29 cellular contexts compared by ENCODE assay signal in the genomic region with DNA sequence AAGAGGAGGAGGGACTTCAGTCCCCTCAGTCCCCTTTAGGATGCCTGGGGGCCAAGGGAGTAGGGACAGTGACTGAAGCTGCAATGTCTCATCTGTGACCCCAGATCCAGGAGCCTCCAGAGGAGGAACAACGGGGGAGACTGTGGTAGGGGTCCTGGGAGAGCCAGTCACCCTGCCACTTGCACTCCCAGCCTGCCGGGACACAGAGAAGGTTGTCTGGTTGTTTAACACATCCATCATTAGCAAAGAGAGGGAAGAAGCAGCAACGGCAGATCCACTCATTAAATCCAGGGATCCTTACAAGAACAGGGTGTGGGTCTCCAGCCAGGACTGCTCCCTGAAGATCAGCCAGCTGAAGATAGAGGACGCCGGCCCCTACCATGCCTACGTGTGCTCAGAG. TPM values are rescaled to one million over a fixed set of nuclear protein-coding genes. Genes with fewer than 3 reads are reported as not detected.
"Had no signal": no experiment of that assay in that cellular context is flagged by ENCODE, and none has a peak within 500 bp of the region (broad histone marks: within the 10 kb centered on the region; RNA-seq: fewer than 3 reads in every experiment).

No MANE protein-coding gene starts in this region.

- H3K4me3 ChIP-seq: left ventricle myocardium inferior, sigmoid colon, SK-N-MC, smooth muscle cell, tibial nerve had no signal

- FAIRE-seq: endometrium had no signal

- H3K36me3 Mint-ChIP-seq: mesothelial cell of epicardium had no signal

- H3K9me3 ChIP-seq: left ventricle myocardium inferior, sigmoid colon, tibial nerve had no signal

- H3K27ac ChIP-seq: foreskin keratinocyte, left ventricle myocardium inferior, sigmoid colon, SK-N-MC, tibial nerve, VCaP had no signal

- H3K4me2 ChIP-seq: smooth muscle cell had no signal

- H3K4me1 ChIP-seq: left ventricle myocardium inferior, sigmoid colon, tibial nerve had no signal

- H3K36me3 ChIP-seq: left ventricle myocardium inferior, sigmoid colon, tibial nerve had no signal

- H3K27me3 ChIP-seq: foreskin keratinocyte, tibial nerve had no signal

- H3K27ac Mint-ChIP-seq: activated CD4-positive, alpha-beta T cell treated with anti-CD3 and anti-CD28 coated beads, Interleukin-2, amount 10 ng/mL, durations not matched to agents 24 days and 14 days; activated naive CD8-positive, alpha-beta T cell treated with anti-CD3 and anti-CD28 coated beads, Interleukin-2, amount 50 U/mL, for 24 hours; activated T-helper 2 cell treated with anti-CD3 and anti-CD28 coated beads, Interferon-gamma antibody, Interleukin-2, Interleukin-4, amounts not matched to agents 10 μg/mL and 5 μg/mL and 100 μg/mL, durations not matched to agents 14 hours and 24 hours and 36 hours; mesothelial cell of epicardium; T-helper 2 cell treated with Interferon-gamma antibody and Interleukin-4, amounts not matched to agents 5 μg/mL and 100 μg/mL, for 36 hours had no signal

- H3K9me3 Mint-ChIP-seq: activated CD4-positive, alpha-beta T cell treated with anti-CD3 and anti-CD28 coated beads, Interleukin-2, amount 10 ng/mL, durations not matched to agents 24 days and 14 days; activated naive CD8-positive, alpha-beta T cell treated with anti-CD3 and anti-CD28 coated beads, Interleukin-2, amount 50 U/mL, for 24 hours; activated T-helper 2 cell treated with anti-CD3 and anti-CD28 coated beads, Interferon-gamma antibody, Interleukin-2, Interleukin-4, amounts not matched to agents 10 μg/mL and 5 μg/mL and 100 μg/mL, durations not matched to agents 14 hours and 24 hours and 36 hours; mesothelial cell of epicardium; T-helper 2 cell treated with Interferon-gamma antibody and Interleukin-4, amounts not matched to agents 5 μg/mL and 100 μg/mL, for 36 hours had no signal

- H3K4me3 Mint-ChIP-seq: activated CD4-positive, alpha-beta T cell treated with anti-CD3 and anti-CD28 coated beads, Interleukin-2, amount 10 ng/mL, durations not matched to agents 24 days and 14 days; activated naive CD8-positive, alpha-beta T cell treated with anti-CD3 and anti-CD28 coated beads, Interleukin-2, amount 50 U/mL, for 24 hours; mesothelial cell of epicardium; T-helper 2 cell treated with Interferon-gamma antibody and Interleukin-4, amounts not matched to agents 5 μg/mL and 100 μg/mL, for 36 hours had no signal

- H3K27me3 Mint-ChIP-seq: activated naive CD8-positive, alpha-beta T cell treated with anti-CD3 and anti-CD28 coated beads, Interleukin-2, amount 50 U/mL, for 24 hours had no signal

- ATAC-seq: activated CD4-positive, CD25-positive, alpha-beta regulatory T cell treated with anti-CD3 and anti-CD28 coated beads, Interleukin-2, amount 50 U/mL, for 24 hours; activated naive CD8-positive, alpha-beta T cell treated with anti-CD3 and anti-CD28 coated beads, Interleukin-2, amount 50 U/mL, for 24 hours had no signal

- DNase-seq: activated CD4-positive, alpha-beta T cell treated with anti-CD3 and anti-CD28 coated beads, Interleukin-2, amount 10 ng/mL, durations not matched to agents 24 days and 14 days; activated naive CD4-positive, alpha-beta T cell; activated naive CD8-positive, alpha-beta T cell treated with anti-CD3 and anti-CD28 coated beads, Interleukin-2, amount 50 U/mL, for 24 hours; activated T-cell treated with anti-CD3 and anti-CD28 coated beads, Interleukin-2, amount 50 U/mL, for 1 hour; foreskin keratinocyte; kidney glomerular epithelial cell; left ventricle myocardium inferior; nucleus accumbens; posterior cingulate gyrus; sigmoid colon; stimulated activated CD4-positive, alpha-beta T cell treated with anti-CD3 and anti-CD28 coated beads, Interleukin-15, amount 100 ng/mL, for 24 hours; stimulated activated naive CD4-positive, alpha-beta T cell treated with Interleukin-2 at 50 U/mL for 16 hours; substantia nigra; SW 1271 had no signal

RNA-seq across cellular contexts. Expression of a gene that starts 18.3 kb away (rescaled TPM):
- total RNA-seq: cerebellum, epithelial cell of proximal tubule, foreskin keratinocyte, glomerular endothelial cell, left ventricle myocardium inferior, lung microvascular endothelial cell, mesothelial cell of epicardium, renal cortical epithelial cell, smooth muscle cell had no signal
- polyA plus RNA-seq: foreskin keratinocyte, neural cell, smooth muscle cell had no signal

RNA-seq across cellular contexts. Expression of a gene that starts 48.4 kb away (rescaled TPM):
- total RNA-seq: activated CD4-positive, alpha-beta T cell treated with anti-CD3 and anti-CD28 coated beads, Interleukin-2, amount 10 ng/mL, durations not matched to agents 24 days and 14 days; cerebellum; epithelial cell of proximal tubule; foreskin keratinocyte; glomerular endothelial cell; lung microvascular endothelial cell; mesothelial cell of epicardium; renal cortical epithelial cell had no signal
- polyA plus RNA-seq: foreskin keratinocyte, neural cell, smooth muscle cell had no signal
